ENCODE assay signal across 16 cellular contexts in the genomic region with DNA sequence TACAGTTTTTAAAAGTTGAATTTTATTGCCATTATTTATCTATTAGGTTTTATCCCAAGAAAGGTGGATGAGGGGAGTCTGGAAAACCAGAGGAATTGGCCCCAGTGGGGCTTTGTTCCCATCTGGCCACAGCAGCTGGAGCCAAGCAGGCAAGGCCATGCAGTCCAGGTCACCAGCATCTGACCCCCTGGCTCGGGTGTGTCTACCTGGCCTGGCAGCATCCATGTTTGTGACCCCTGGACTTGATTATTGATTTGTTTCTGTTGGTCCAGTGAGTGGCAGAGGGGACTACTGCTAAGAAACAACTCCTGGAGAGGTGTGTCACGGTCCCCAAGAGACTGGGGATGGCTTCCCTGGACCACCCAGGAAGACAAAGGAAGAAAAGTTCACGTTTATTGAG.
DNase-seq lines count a peak whose midpoint lies in the region; ATAC-seq and TF ChIP-seq lines count a peak whose summit lies in the region.
"Had no signal": no experiment of that assay in that cellular context is flagged by ENCODE, and none has a peak within 500 bp of the region (broad histone marks: within the 10 kb centered on the region; RNA-seq: fewer than 3 reads in every experiment).

No MANE protein-coding gene starts in this region.

- CTCF ChIA-PET in CD4-positive, alpha-beta T cell (lab: Charles Lee) = no interaction called here

- peak in 1 of 2 donors; percentile 40 for TF ChIP-seq RAD21 in liver (IDR thresholded peaks at IDR 0.05)

- H3K27me3 Mint-ChIP-seq in CD4-positive, alpha-beta T cell = no peaks in the 10 kb centered on the region
- peaks cover 5% of the 10 kb centered on the region for H3K27me3 Mint-ChIP-seq in chondrocyte (ENCODE audit: low read depth)

- no peak for TF ChIP-seq CTCF in CD4-positive, alpha-beta T cell (IDR thresholded peaks at IDR 0.05)
- TF ChIP-seq CTCF in DND-41 (IDR thresholded peaks at IDR 0.05; ENCODE audit: borderline replicate concordance, extremely low read depth, low read length, poor library complexity, severe bottlenecking) (no peak), chondrocyte (IDR thresholded peaks at IDR 0.05) (no peak), liver (IDR thresholded peaks at IDR 0.05; ENCODE audit: low read depth, low read length, missing input control) (no peak)

- H3K27ac Mint-ChIP-seq in CD4-positive, alpha-beta T cell = peak overlapping the region; percentile 15
- H3K27ac Mint-ChIP-seq in chondrocyte (ENCODE audit: unreplicated experiment) = no peak overlapping the region

- no peak overlapping the region for H3K4me2 ChIP-seq in DND-41 (ENCODE audit: insufficient read depth, low read length)

- H3K4me1 Mint-ChIP-seq in CD4-positive, alpha-beta T cell (ENCODE audit: low read depth) = peaks cover 6% of the 10 kb centered on the region
- H3K4me1 Mint-ChIP-seq in chondrocyte (ENCODE audit: low read depth) = no peaks in the 10 kb centered on the region

- POLR2A ChIA-PET in CD4-positive, alpha-beta T cell (lab: Charles Lee) = no interaction called here

- no peak for DNase-seq in CD4-positive, alpha-beta T cell
- DNase-seq in DND-41 (no peak), chondrocyte (ENCODE audit: low spot score) (peak; percentile 35), 8988T (no peak)
- DNase-seq in effector memory CD4-positive, alpha-beta T cell = no peak
- no peak for DNase-seq in activated CD4-positive, CD25-positive, alpha-beta regulatory T cell treated with anti-CD3 and anti-CD28 coated beads, Interleukin-2, amount 50 U/mL, for 72 hours
- DNase-seq: DMS79 treated with DMSO at 0.1 percent for 48 hours, NCI-H1092, NCI-H1417 treated with DMSO at 0.1 percent for 48 hours, NCI-H2227 treated with DMSO at 0.1 percent for 48 hours, SIG-M5 had no signal

- no peak overlapping the region for H3K4me3 ChIP-seq in DND-41 (ENCODE audit: low read depth in 1 of 2, low read length in 2 of 2)
- no peak overlapping the region for H3K4me3 ChIP-seq in liver (ENCODE audit: low read depth in 1 of 3, low read length in 3 of 3)
- H3K4me3 ChIP-seq in effector memory CD4-positive, alpha-beta T cell (ENCODE audit: insufficient read depth, low read depth, low read length, poor library complexity, severe bottlenecking) = no peak overlapping the region
- H3K4me3 ChIP-seq: SK-N-MC had no signal

- no peak for ATAC-seq in CD4-positive, alpha-beta T cell (ENCODE audit: poor library complexity)
- ATAC-seq in DND-41 (ENCODE audit: insufficient read depth, low read depth) (no peak), GM21515 (IDR thresholded peaks at IDR 0.05; ENCODE audit: unreplicated experiment) (no peak)

- H3K27ac ChIP-seq in CD4-positive, alpha-beta T cell (ENCODE audit: low read depth, low read length) = no peak overlapping the region
- peak overlapping the region; percentile 13; the same call in 1 of the 2 replicates for H3K27ac ChIP-seq in DND-41 (ENCODE audit: low read length)
- H3K27ac ChIP-seq in liver (ENCODE audit: low read depth in 1 of 2, low read length in 2 of 2) = no peak overlapping the region
- H3K27ac ChIP-seq in effector memory CD4-positive, alpha-beta T cell (ENCODE audit: insufficient read depth, low read length, poor library complexity, severe bottlenecking) = no peak overlapping the region
- H3K27ac ChIP-seq: HL-60, SK-N-MC had no signal

- no peaks in the 10 kb centered on the region for H4K20me1 ChIP-seq in DND-41 (ENCODE audit: insufficient read depth, low read length)

- no peaks in the 10 kb centered on the region for H3K9me3 ChIP-seq in CD4-positive, alpha-beta T cell (ENCODE audit: control insufficient read depth, low read length)
- H3K9me3 ChIP-seq in DND-41 (ENCODE audit: insufficient read depth, low read length, severe bottlenecking) (no peaks in the 10 kb centered on the region), liver (ENCODE audit: control insufficient read depth in 4 of 4, low read length in 3 of 4) (no peaks in the 10 kb centered on the region)
- no peaks in the 10 kb centered on the region for H3K9me3 ChIP-seq in effector memory CD4-positive, alpha-beta T cell (ENCODE audit: control insufficient read depth, low read length)

- no peak overlapping the region for H3K4me3 Mint-ChIP-seq in CD4-positive, alpha-beta T cell
- H3K4me3 Mint-ChIP-seq in chondrocyte (ENCODE audit: unreplicated experiment) = no peak overlapping the region
- H3K4me3 Mint-ChIP-seq: CD8-positive, alpha-beta memory T cell had no signal

- peaks cover 4% of the 10 kb centered on the region; the same call in 1 of the 2 replicates for H3K4me1 ChIP-seq in DND-41 (ENCODE audit: insufficient read depth, low read length)
- peaks cover 0 to 8% (median 3%) of the 10 kb centered on the region in 4 donors for H3K4me1 ChIP-seq in liver (ENCODE audit: control insufficient read depth in 4 of 4, insufficient read depth in 4 of 4, low read length in 3 of 4)
- no peaks in the 10 kb centered on the region for H3K4me1 ChIP-seq in effector memory CD4-positive, alpha-beta T cell (ENCODE audit: control insufficient read depth, insufficient read depth, low read length, poor library complexity, severe bottlenecking)

- H3K79me2 ChIP-seq in DND-41 (ENCODE audit: insufficient read depth, low read length) = no peaks in the 10 kb centered on the region

- H3K36me3 ChIP-seq in DND-41 (ENCODE audit: insufficient read depth, low read length) = peaks cover 7% of the 10 kb centered on the region
- peaks cover 0 to 5% (median 1%) of the 10 kb centered on the region in 4 donors for H3K36me3 ChIP-seq in liver (ENCODE audit: control insufficient read depth in 4 of 4, insufficient read depth in 3 of 4, low read depth in 1 of 4, low read length in 3 of 4)
- H3K36me3 ChIP-seq in effector memory CD4-positive, alpha-beta T cell (ENCODE audit: control insufficient read depth, insufficient read depth, low read length) = peaks cover 5% of the 10 kb centered on the region

- intact Hi-C loops in CD4-positive, alpha-beta T cell (cut with DNase I, micrococcal nuclease) = no loop called here

- 43% methylated on average over 3 of the region's 3 CpGs for WGBS in liver

- no peak overlapping the region for H3K9ac ChIP-seq in DND-41 (ENCODE audit: low read depth, low read length)
- no peak overlapping the region for H3K9ac ChIP-seq in liver (ENCODE audit: low read depth in 1 of 2, low read length in 2 of 2)

- peaks cover 16% of the 10 kb centered on the region for H3K36me3 Mint-ChIP-seq in CD4-positive, alpha-beta T cell (ENCODE audit: low read depth)
- H3K36me3 Mint-ChIP-seq in chondrocyte (ENCODE audit: low read depth) = no peaks in the 10 kb centered on the region

- no peak overlapping the region for H2AFZ ChIP-seq in DND-41 (ENCODE audit: low read depth, low read length)

- H3K9me3 Mint-ChIP-seq in CD4-positive, alpha-beta T cell = no peaks in the 10 kb centered on the region
- no peaks in the 10 kb centered on the region for H3K9me3 Mint-ChIP-seq in chondrocyte (ENCODE audit: low read depth)
- H3K9me3 Mint-ChIP-seq: CD8-positive, alpha-beta memory T cell had no signal

- H3K27me3 ChIP-seq in CD4-positive, alpha-beta T cell (ENCODE audit: control insufficient read depth, insufficient read depth, low read length) = no peaks in the 10 kb centered on the region
- no peaks in the 10 kb centered on the region for H3K27me3 ChIP-seq in DND-41 (ENCODE audit: insufficient read depth, low read length, poor library complexity)
- no peaks in the 10 kb centered on the region for H3K27me3 ChIP-seq in liver (ENCODE audit: control insufficient read depth in 4 of 4, insufficient read depth in 4 of 4, low read length in 3 of 4)
- no peaks in the 10 kb centered on the region for H3K27me3 ChIP-seq in effector memory CD4-positive, alpha-beta T cell (replicated peaks; ENCODE audit: control insufficient read depth, insufficient read depth, low read length, poor library complexity, severe bottlenecking)

TF ChIP-seq in liver, 16 proteins besides CTCF, POLR2A, EP300 and RAD21:
- TF ChIP-seq, protein P1, sequence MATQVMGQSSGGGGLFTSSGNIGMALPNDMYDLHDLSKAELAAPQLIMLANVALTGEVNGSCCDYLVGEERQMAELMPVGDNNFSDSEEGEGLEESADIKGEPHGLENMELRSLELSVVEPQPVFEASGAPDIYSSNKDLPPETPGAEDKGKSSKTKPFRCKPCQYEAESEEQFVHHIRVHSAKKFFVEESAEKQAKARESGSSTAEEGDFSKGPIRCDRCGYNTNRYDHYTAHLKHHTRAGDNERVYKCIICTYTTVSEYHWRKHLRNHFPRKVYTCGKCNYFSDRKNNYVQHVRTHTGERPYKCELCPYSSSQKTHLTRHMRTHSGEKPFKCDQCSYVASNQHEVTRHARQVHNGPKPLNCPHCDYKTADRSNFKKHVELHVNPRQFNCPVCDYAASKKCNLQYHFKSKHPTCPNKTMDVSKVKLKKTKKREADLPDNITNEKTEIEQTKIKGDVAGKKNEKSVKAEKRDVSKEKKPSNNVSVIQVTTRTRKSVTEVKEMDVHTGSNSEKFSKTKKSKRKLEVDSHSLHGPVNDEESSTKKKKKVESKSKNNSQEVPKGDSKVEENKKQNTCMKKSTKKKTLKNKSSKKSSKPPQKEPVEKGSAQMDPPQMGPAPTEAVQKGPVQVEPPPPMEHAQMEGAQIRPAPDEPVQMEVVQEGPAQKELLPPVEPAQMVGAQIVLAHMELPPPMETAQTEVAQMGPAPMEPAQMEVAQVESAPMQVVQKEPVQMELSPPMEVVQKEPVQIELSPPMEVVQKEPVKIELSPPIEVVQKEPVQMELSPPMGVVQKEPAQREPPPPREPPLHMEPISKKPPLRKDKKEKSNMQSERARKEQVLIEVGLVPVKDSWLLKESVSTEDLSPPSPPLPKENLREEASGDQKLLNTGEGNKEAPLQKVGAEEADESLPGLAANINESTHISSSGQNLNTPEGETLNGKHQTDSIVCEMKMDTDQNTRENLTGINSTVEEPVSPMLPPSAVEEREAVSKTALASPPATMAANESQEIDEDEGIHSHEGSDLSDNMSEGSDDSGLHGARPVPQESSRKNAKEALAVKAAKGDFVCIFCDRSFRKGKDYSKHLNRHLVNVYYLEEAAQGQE (IDR thresholded peaks at IDR 0.05) = no peak
- TF ChIP-seq TAF1 (conservative IDR thresholded peaks at IDR 0.05) = no peak
- TF ChIP-seq YY1 (IDR thresholded peaks at IDR 0.05) = no peak
- TF ChIP-seq HNF4G (IDR thresholded peaks at IDR 0.05) = no peak
- TF ChIP-seq FOXA2 (IDR thresholded peaks at IDR 0.05) = no peak
- TF ChIP-seq HNF4A (conservative IDR thresholded peaks at IDR 0.05) = peak; percentile 72
- TF ChIP-seq, protein P2, sequence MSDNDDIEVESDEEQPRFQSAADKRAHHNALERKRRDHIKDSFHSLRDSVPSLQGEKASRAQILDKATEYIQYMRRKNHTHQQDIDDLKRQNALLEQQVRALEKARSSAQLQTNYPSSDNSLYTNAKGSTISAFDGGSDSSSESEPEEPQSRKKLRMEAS (IDR thresholded peaks at IDR 0.05) = no peak
- TF ChIP-seq RXRA (IDR thresholded peaks at IDR 0.05) = peak; percentile 38 to 53
